Comparison of ENCODE assay signal across 8 cellular contexts in the genomic region with DNA sequence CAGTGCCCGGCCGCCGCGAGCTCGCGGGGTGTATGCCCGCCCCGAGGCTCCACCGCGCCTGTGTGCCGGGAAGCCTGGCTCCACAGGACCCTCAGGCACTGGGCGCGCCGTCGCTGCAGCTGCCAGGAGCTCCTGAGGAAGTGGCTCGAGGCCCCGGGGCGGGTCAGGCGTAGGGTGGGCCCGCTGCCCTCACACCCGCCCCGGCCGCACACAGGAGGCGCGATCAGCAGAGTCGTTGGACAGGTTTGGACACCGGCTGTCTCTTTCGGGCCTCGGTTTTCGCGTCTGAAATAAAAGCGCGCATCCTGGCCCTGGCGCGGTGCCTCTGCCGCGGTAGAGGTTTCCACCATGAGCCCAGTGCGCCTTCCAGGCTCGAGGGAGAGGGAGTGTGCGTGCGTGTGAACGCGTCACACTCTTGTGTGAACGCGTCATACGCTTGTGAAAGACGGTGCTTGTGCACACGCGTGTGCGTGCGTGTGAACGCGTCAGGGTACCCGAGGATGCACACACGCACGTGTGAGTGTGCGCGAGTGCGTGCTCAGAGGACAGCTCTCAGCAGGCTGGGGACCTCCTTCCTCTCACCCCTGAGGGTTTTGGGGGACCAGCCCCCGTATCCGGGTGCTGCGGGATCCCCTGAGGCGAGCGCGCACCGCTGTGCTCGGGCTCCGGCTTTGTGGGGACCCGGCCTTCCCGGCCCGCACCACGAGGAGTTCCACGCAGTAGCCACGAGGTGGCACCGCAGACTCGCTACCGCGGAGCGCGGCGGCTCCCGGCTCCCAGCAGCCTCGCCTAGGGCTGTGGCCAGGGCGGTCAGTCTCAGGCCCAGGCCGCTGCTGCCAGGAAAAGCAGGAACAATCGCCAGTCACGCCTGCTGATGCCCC.
DNase-seq lines count a peak whose midpoint lies in the region; ATAC-seq, FAIRE-seq and TF ChIP-seq lines count a peak whose summit lies in the region.

No MANE protein-coding gene starts in this region.

- FAIRE-seq in HTR-8/SVneo (lab: Jason Lieb, UNC): peak; percentile 75

- ATAC-seq in SK-N-SH treated with all-trans-retinoic acid at 6 μM for 48 hours: peak; percentile 100
- no peak for ATAC-seq in GM21786 (IDR thresholded peaks at IDR 0.05; ENCODE audit: unreplicated experiment)

- CTCF ChIA-PET in AG04450 (lab: Charles Lee): interaction anchor here (0.6 to 1.1 kb wide), 4 partner anchors 16 to 688 kb away, joined by 3 read pairs; no protein-coding TSS in a partner anchor

- DNase-seq in AG04450 (ENCODE audit: low read depth, low spot score) (peak; percentile 26), GM13976 (ENCODE audit: low spot score) (peak; percentile 73), HTR-8/SVneo (ENCODE audit: insufficient read length, low spot score) (peak; percentile 81), brain pericyte (ENCODE audit: low read depth, low spot score) (peak; percentile 10), iPS DF 6.9 (ENCODE audit: low read depth, low spot score) (peak; percentile 54), sigmoid colon (peak; percentile 81)

- in situ Hi-C loops in GM13976 (cut with MboI; ENCODE audit: low sequenced_read_pairs, unreplicated experiment): no loop called here

- TF ChIP-seq EP300 in sigmoid colon (IDR thresholded peaks at IDR 0.05): no peak

- H3K4me1 ChIP-seq in iPS DF 6.9 (ENCODE audit: control insufficient read depth, insufficient read depth, low read length): peaks cover 2% of the 10 kb centered on the region; the same call in 1 of the 2 replicates
- H3K4me1 ChIP-seq in sigmoid colon: peaks cover 0 to 13% (median 9%) of the 10 kb centered on the region in 4 donors

- no CpG with 5 or more reads among the region's 87 CpGs for WGBS in iPS DF 6.9 (ENCODE audit: insufficient coverage, insufficient read length)
- WGBS in sigmoid colon, 2 donors: 2 to 3% methylated on average over 87 of the region's 87 CpGs

- TF ChIP-seq CTCF in AG04450 (IDR thresholded peaks at IDR 0.05; ENCODE audit: low read depth, low read length) (peak; percentile 73), GM13976 (IDR thresholded peaks at IDR 0.05; ENCODE audit: borderline replicate concordance, control extremely low read depth, extremely low read depth, insufficient read depth, missing control alignments) (peak; percentile 53), sigmoid colon (IDR thresholded peaks at IDR 0.05) (peak in 3 of 4 experiments; percentile 37 to 78 (median 67))

- H3K36me3 ChIP-seq in iPS DF 6.9 (ENCODE audit: control insufficient read depth, insufficient read depth, low read length): no peaks in the 10 kb centered on the region
- no peaks in the 10 kb centered on the region for H3K36me3 ChIP-seq in sigmoid colon

- POLR2A ChIA-PET in AG04450 (lab: Yijun Ruan, JAX): no interaction called here

- H3K27ac ChIP-seq in AG04450 (ENCODE audit: low read depth, low read length): no peak overlapping the region
- H3K27ac ChIP-seq in iPS DF 6.9 (ENCODE audit: low read length): no peak overlapping the region
- no peak overlapping the region for H3K27ac ChIP-seq in sigmoid colon

- intact Hi-C loops in sigmoid colon (cut with DNase I): loop anchor here (1.0 kb wide), 1 partner anchor 239 kb away; no protein-coding TSS in a partner anchor

- peaks cover 29% of the 10 kb centered on the region for H3K27me3 ChIP-seq in AG04450 (ENCODE audit: control insufficient read depth, insufficient read depth, low read length)
- peaks cover 4% of the 10 kb centered on the region; the same call in 1 of the 2 replicates for H3K27me3 ChIP-seq in iPS DF 6.9 (ENCODE audit: control insufficient read depth, insufficient read depth, low read length)
- peaks cover 9 to 40% (median 26%) of the 10 kb centered on the region in 3 donors for H3K27me3 ChIP-seq in sigmoid colon

- no peak for TF ChIP-seq POLR2A in sigmoid colon (IDR thresholded peaks at IDR 0.05)

- H3K4me3 ChIP-seq in AG04450 (ENCODE audit: low read depth, low read length): peak overlapping the region; percentile 35
- H3K4me3 ChIP-seq in iPS DF 6.9 (ENCODE audit: low read length): peak overlapping the region; percentile 6; the same call in 1 of the 2 replicates
- peak overlapping the region in 2 of 4 donors; percentile 25 to 35 for H3K4me3 ChIP-seq in sigmoid colon

- H3K9me3 ChIP-seq in AG04450 (ENCODE audit: control insufficient read depth, insufficient read depth, low read length) (no peaks in the 10 kb centered on the region; the same call in 1 of the 2 replicates), iPS DF 6.9 (ENCODE audit: control insufficient read depth, insufficient read depth, low read length) (no peaks in the 10 kb centered on the region), sigmoid colon (no peaks in the 10 kb centered on the region)

TF ChIP-seq in SK-N-SH treated with all-trans-retinoic acid at 6 μM for 48 hours, 23 proteins besides CTCF, POLR2A, EP300 and RAD21:
- TF ChIP-seq ZNF565 (CRISPR knock-in tag; conservative IDR thresholded peaks at IDR 0.05; ENCODE audit: low read depth) (no peak), ESRRG (CRISPR knock-in tag; IDR thresholded peaks at IDR 0.05) (no peak), ZNF70 (CRISPR knock-in tag; IDR thresholded peaks at IDR 0.05) (no peak), TCF4 (CRISPR knock-in tag; IDR thresholded peaks at IDR 0.05; ENCODE audit: borderline replicate concordance) (no peak), ISL1 (CRISPR knock-in tag; IDR thresholded peaks at IDR 0.05) (no peak), CREB5 (CRISPR knock-in tag; IDR thresholded peaks at IDR 0.05; ENCODE audit: low read depth) (no peak)
- TF ChIP-seq, protein P1, sequence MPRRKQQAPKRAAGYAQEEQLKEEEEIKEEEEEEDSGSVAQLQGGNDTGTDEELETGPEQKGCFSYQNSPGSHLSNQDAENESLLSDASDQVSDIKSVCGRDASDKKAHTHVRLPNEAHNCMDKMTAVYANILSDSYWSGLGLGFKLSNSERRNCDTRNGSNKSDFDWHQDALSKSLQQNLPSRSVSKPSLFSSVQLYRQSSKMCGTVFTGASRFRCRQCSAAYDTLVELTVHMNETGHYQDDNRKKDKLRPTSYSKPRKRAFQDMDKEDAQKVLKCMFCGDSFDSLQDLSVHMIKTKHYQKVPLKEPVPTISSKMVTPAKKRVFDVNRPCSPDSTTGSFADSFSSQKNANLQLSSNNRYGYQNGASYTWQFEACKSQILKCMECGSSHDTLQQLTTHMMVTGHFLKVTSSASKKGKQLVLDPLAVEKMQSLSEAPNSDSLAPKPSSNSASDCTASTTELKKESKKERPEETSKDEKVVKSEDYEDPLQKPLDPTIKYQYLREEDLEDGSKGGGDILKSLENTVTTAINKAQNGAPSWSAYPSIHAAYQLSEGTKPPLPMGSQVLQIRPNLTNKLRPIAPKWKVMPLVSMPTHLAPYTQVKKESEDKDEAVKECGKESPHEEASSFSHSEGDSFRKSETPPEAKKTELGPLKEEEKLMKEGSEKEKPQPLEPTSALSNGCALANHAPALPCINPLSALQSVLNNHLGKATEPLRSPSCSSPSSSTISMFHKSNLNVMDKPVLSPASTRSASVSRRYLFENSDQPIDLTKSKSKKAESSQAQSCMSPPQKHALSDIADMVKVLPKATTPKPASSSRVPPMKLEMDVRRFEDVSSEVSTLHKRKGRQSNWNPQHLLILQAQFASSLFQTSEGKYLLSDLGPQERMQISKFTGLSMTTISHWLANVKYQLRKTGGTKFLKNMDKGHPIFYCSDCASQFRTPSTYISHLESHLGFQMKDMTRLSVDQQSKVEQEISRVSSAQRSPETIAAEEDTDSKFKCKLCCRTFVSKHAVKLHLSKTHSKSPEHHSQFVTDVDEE (CRISPR knock-in tag; IDR thresholded peaks at IDR 0.05): peak; percentile 66; the same call in 1 of the 2 replicates
TF ChIP-seq in SK-N-SH treated with all-trans-retinoic acid at 6 μM for 48 hours: peak in this region for 1.

Comparison
In these comparisons a context has a peak if more than half of its experiments do, and no peak if none do; other contexts are left out.
1. DNase-seq: peak in every context shown above with its lines; median percentile 81 in HTR-8/SVneo; 81 in sigmoid colon; 73 in GM13976; 54 in iPS DF 6.9; 26 in AG04450; 10 in brain pericyte.